In the genomic region with DNA sequence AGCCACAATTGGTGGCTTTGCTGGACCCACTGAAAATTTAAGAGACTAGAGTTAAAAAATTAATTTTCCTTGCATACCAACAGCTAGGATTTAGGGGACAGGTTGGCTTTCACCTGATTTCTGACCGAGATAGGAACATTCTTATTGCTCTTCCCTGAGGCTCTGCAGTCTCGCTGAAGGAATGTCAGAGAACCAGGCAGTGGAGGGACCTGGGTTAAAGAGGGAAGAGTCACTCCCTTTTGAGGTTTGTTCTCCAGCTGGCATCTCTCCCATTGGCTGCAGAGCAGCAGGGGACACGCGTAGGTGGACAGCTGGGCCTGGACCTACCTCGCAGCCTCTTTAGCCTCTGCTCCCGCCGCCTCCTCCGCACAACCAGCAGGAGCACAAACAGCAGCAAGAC, we compare ENCODE assay signal across 16 cellular contexts.
DNase-seq lines count a peak whose midpoint lies in the region; ATAC-seq and TF ChIP-seq lines count a peak whose summit lies in the region.
"Had no signal": no experiment of that assay in that cellular context is flagged by ENCODE, and none has a peak within 500 bp of the region (broad histone marks: within the 10 kb centered on the region; RNA-seq: fewer than 3 reads in every experiment).

No MANE protein-coding gene starts in this region.

- H3K27me3 ChIP-seq in sigmoid colon (no peaks in the 10 kb centered on the region), tibial artery (no peaks in the 10 kb centered on the region)
- H3K27me3 ChIP-seq: BLaER1 treated with 17β-estradiol and CSF1 and Interleukin-3, amounts not matched to agents 10 nM and 100 nM had no signal

- no peak for TF ChIP-seq EP300 in sigmoid colon (IDR thresholded peaks at IDR 0.05)

- peaks cover 0 to 35% (median 29%) of the 10 kb centered on the region in 4 donors for H3K4me1 ChIP-seq in sigmoid colon
- H3K4me1 ChIP-seq in tibial artery: peaks cover 0 to 12% (median 0%) of the 10 kb centered on the region in 4 donors
- H3K4me1 ChIP-seq: BLaER1 treated with 17β-estradiol and CSF1 and Interleukin-3, amounts not matched to agents 10 nM and 100 nM had no signal

- H3K4me3 ChIP-seq in sigmoid colon (no peak overlapping the region), tibial artery (no peak overlapping the region)
- H3K4me3 ChIP-seq: BLaER1 treated with 17β-estradiol and CSF1 and Interleukin-3, amounts not matched to agents 10 nM and 100 nM; GM12878 had no signal

- WGBS in sigmoid colon, 2 donors: 86 to 93% methylated on average over 8 of the region's 8 CpGs

- ATAC-seq in Right ventricle myocardium superior (ENCODE audit: poor library complexity): peak; percentile 22
- ATAC-seq: GM12878 had no signal

- TF ChIP-seq CTCF in sigmoid colon (IDR thresholded peaks at IDR 0.05): no peak
- TF ChIP-seq CTCF in tibial artery (IDR thresholded peaks at IDR 0.05): no peak

- TF ChIP-seq POLR2A in sigmoid colon (IDR thresholded peaks at IDR 0.05): no peak

- H3K36me3 ChIP-seq in sigmoid colon: no peaks in the 10 kb centered on the region
- no peaks in the 10 kb centered on the region for H3K36me3 ChIP-seq in tibial artery
- H3K36me3 ChIP-seq: BLaER1 treated with 17β-estradiol and CSF1 and Interleukin-3, amounts not matched to agents 10 nM and 100 nM had no signal

- H3K9me3 ChIP-seq in sigmoid colon (no peaks in the 10 kb centered on the region), tibial artery (no peaks in the 10 kb centered on the region)
- H3K9me3 ChIP-seq: BLaER1 treated with 17β-estradiol and CSF1 and Interleukin-3, amounts not matched to agents 10 nM and 100 nM had no signal

- H3K27ac ChIP-seq in sigmoid colon (peak overlapping the region; percentile 67 to 72 (median 70)), tibial artery (no peak overlapping the region)
- H3K27ac ChIP-seq: BLaER1 treated with 17β-estradiol and CSF1 and Interleukin-3, amounts not matched to agents 10 nM and 100 nM; HL-60 had no signal

- intact Hi-C loops in Right ventricle myocardium superior (cut with DNase I) (no loop called here), cardiac septum (cut with DNase I) (no loop called here), sigmoid colon (cut with DNase I) (loop anchor here (5.0 kb wide), 1 partner anchor 43 kb away; no protein-coding TSS in a partner anchor), tibial artery (cut with DNase I; ENCODE audit: low total_unique reads) (no loop called here)

- no peak for DNase-seq in Right ventricle myocardium superior
- DNase-seq in cardiac septum (ENCODE audit: low spot score): no peak
- DNase-seq in ELF-1 (ENCODE audit: low read depth, low spot score): peak; percentile 17
- DNase-seq in islet precursor cell: peak; percentile 65
- no peak for DNase-seq in sigmoid colon
- no peak for DNase-seq in tibial artery
- no peak for DNase-seq in COR-L47 (lab: John Stamatoyannopoulos, UW)
- DNase-seq: 8988T; Calu3; CD4-positive, CD25-positive, alpha-beta regulatory T cell; DMS 273 treated with DMSO at 0.1 percent for 48 hours; HCEC 1CT; HFFc6 had no signal

Comparison
In these comparisons a context has a peak if more than half of its experiments do, and no peak if none do; other contexts are left out.
1. DNase-seq: peak in ELF-1 (single experiment) and islet precursor cell (single experiment); none in Right ventricle myocardium superior (single experiment), cardiac septum (single experiment), sigmoid colon (single experiment), tibial artery (0 of 2) and COR-L47 (single experiment).
2. H3K27ac ChIP-seq: peak in sigmoid colon (4 of 4); none in tibial artery (0 of 2).